In the genomic region with DNA sequence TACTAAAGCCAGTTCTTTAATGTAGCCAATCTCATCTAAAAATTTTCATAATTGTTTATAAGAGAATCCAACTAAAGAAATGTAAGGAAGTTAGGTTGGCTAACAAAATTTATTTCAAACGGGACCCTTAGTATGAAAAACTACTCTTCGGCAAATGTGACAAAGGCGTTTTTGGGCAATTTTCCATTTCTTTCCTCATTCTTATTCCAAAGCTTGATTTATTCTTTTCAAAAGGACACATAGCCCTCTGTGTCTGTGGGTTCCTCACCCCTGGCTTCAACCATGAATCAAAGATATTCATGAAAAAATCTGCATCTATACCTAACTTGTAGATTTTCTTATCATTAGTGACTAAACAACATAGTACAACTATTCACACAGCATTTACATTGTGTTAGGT, we compare ENCODE assay signal across 16 cellular contexts.
A peak's percentile ranks its signal among the peaks of the same experiment; 100 is the strongest.
DNase-seq lines count a peak whose midpoint lies in the region; ATAC-seq and TF ChIP-seq lines count a peak whose summit lies in the region.
"Had no signal": no experiment of that assay in that cellular context is flagged by ENCODE, and none has a peak within 500 bp of the region (broad histone marks: within the 10 kb centered on the region; RNA-seq: fewer than 3 reads in every experiment).

No MANE protein-coding gene starts in this region.

- intact Hi-C loops in gastrocnemius medialis (cut with DNase I; ENCODE audit: low total_unique reads), result no loop called here

- H3K9ac ChIP-seq in endodermal cell (ENCODE audit: extremely low read depth, low read length, poor library complexity, severe bottlenecking), result no peak overlapping the region

- H3K36me3 Mint-ChIP-seq in brain, result peaks cover 41% of the 10 kb centered on the region
- peaks cover 0 to 4% (median 0%) of the 10 kb centered on the region in 3 donors for H3K36me3 Mint-ChIP-seq in immature natural killer cell
- peaks cover 15% of the 10 kb centered on the region for H3K36me3 Mint-ChIP-seq in endodermal cell (ENCODE audit: low read depth)

- H3K9me3 Mint-ChIP-seq in brain (no peaks in the 10 kb centered on the region), immature natural killer cell (no peaks in the 10 kb centered on the region), endodermal cell (no peaks in the 10 kb centered on the region)
- H3K9me3 Mint-ChIP-seq: CD4-positive, CD25-positive, alpha-beta regulatory T cell; H9 had no signal

- no peaks in the 10 kb centered on the region for H3K27me3 Mint-ChIP-seq in brain
- peaks cover 4 to 7% (median 7%) of the 10 kb centered on the region in 3 donors for H3K27me3 Mint-ChIP-seq in immature natural killer cell (ENCODE audit: low read depth in 3 of 3)
- no peaks in the 10 kb centered on the region for H3K27me3 Mint-ChIP-seq in endodermal cell (ENCODE audit: insufficient read depth)
- H3K27me3 Mint-ChIP-seq: CD4-positive, CD25-positive, alpha-beta regulatory T cell had no signal

- H3K4me3 Mint-ChIP-seq in brain, result peak overlapping the region in 1 of 5 experiments; percentile 20
- H3K4me3 Mint-ChIP-seq in immature natural killer cell, result peak overlapping the region in 1 of 5 donors; percentile 44
- H3K4me3 Mint-ChIP-seq in endodermal cell, result no peak overlapping the region
- H3K4me3 Mint-ChIP-seq: CD4-positive, CD25-positive, alpha-beta regulatory T cell; H9 had no signal

- H3K9me3 ChIP-seq in gastrocnemius medialis (no peaks in the 10 kb centered on the region), endodermal cell (ENCODE audit: control insufficient read depth, low read length) (no peaks in the 10 kb centered on the region)
- H3K9me3 ChIP-seq: BE2C had no signal

- no peak for ATAC-seq in gastrocnemius medialis

- TF ChIP-seq CTCF in brain (conservative IDR thresholded peaks at IDR 0.05), result no peak
- TF ChIP-seq CTCF in gastrocnemius medialis (IDR thresholded peaks at IDR 0.05 in 4 of 5, conservative IDR thresholded peaks at IDR 0.05 in 1 of 5), result no peak
- no peak for TF ChIP-seq CTCF in endodermal cell (conservative IDR thresholded peaks at IDR 0.05)

- TF ChIP-seq POLR2A in gastrocnemius medialis (IDR thresholded peaks at IDR 0.05), result no peak

- no peaks in the 10 kb centered on the region for H3K4me1 ChIP-seq in gastrocnemius medialis
- no peaks in the 10 kb centered on the region for H3K4me1 ChIP-seq in endodermal cell (ENCODE audit: control insufficient read depth, insufficient read depth, low read length)
- H3K4me1 ChIP-seq: BE2C had no signal

- H3K27ac ChIP-seq in gastrocnemius medialis (no peak overlapping the region), endodermal cell (ENCODE audit: low read depth, low read length) (no peak overlapping the region)

- no peaks in the 10 kb centered on the region for H3K27me3 ChIP-seq in gastrocnemius medialis
- no peaks in the 10 kb centered on the region for H3K27me3 ChIP-seq in endodermal cell (ENCODE audit: control insufficient read depth, insufficient read depth, low read length, poor library complexity, severe bottlenecking)
- H3K27me3 ChIP-seq: BE2C had no signal

- no peak overlapping the region for H3K4me3 ChIP-seq in gastrocnemius medialis
- no peak overlapping the region for H3K4me3 ChIP-seq in endodermal cell (ENCODE audit: low read length)

- 88 to 93% methylated on average over 3 of the region's 3 CpGs for WGBS in endodermal cell (ENCODE audit: insufficient coverage in 1 of 2, insufficient read length in 1 of 2), 2 experiments

- peaks cover 12% of the 10 kb centered on the region for H3K4me1 Mint-ChIP-seq in brain
- H3K4me1 Mint-ChIP-seq in immature natural killer cell, result peaks cover 47 to 64% of the 10 kb centered on the region in 2 donors
- peaks cover 6% of the 10 kb centered on the region for H3K4me1 Mint-ChIP-seq in endodermal cell

- DNase-seq in immature natural killer cell, result no peak
- peak; percentile 67 for DNase-seq in pons (ENCODE audit: low spot score)
- DNase-seq in T1000 (lab: John Stamatoyannopoulos, UW), result no peak
- no peak for DNase-seq in gastrocnemius medialis
- no peak for DNase-seq in endodermal cell
- DNase-seq in NCI-H2107 treated with DMSO at 0.1 percent for 48 hours (lab: John Stamatoyannopoulos, UW; ENCODE audit: unreplicated experiment), result no peak
- DNase-seq: ACHN; BE2C; C1 segment of cervical spinal cord; CD4-positive, CD25-positive, alpha-beta regulatory T cell; DMS153; DMS79; GF-D8; H9; IMR-90 had no signal

- H3K27ac Mint-ChIP-seq in brain, result peak overlapping the region in 4 of 5 experiments; percentile 4 to 86 (median 56)
- peak overlapping the region in 4 of 6 donors; percentile 52 to 84 (median 80) for H3K27ac Mint-ChIP-seq in immature natural killer cell
- H3K27ac Mint-ChIP-seq in endodermal cell, result no peak overlapping the region
- H3K27ac Mint-ChIP-seq: CD4-positive, CD25-positive, alpha-beta regulatory T cell; H9 had no signal

- H3K36me3 ChIP-seq in gastrocnemius medialis (peaks cover 0 to 11% of the 10 kb centered on the region in 2 donors), endodermal cell (ENCODE audit: control insufficient read depth, insufficient read depth, low read length) (peaks cover 13% of the 10 kb centered on the region)
- H3K36me3 ChIP-seq: BE2C had no signal

- in situ Hi-C loops in gastrocnemius medialis (cut with MboI; ENCODE audit: low sequenced_read_pairs in 4 of 4), result no loop called here
